21 cellular contexts compared by ENCODE assay signal in genomic region chr14:44438936-44439335, GRCh38.
"Had no signal": no experiment of that assay in that cellular context is flagged by ENCODE, and none has a peak within 500 bp of the region (broad histone marks: within the 10 kb centered on the region; RNA-seq: fewer than 3 reads in every experiment).

No MANE protein-coding gene starts in this region.

- H3K27ac ChIP-seq: dorsolateral prefrontal cortex, foreskin keratinocyte, left lung, prostate gland, right atrium auricular region, thoracic aorta, transverse colon, upper lobe of right lung, uterus had no signal

- H3K4me3 ChIP-seq: dorsolateral prefrontal cortex, left lung, prostate gland, right atrium auricular region, thoracic aorta, transverse colon, upper lobe of right lung, uterus had no signal

- FAIRE-seq: kidney had no signal

- H3K4me1 ChIP-seq: foreskin keratinocyte, left lung, prostate gland, right atrium auricular region, upper lobe of right lung, uterus had no signal

- H3K9me3 ChIP-seq: left lung, prostate gland, right atrium auricular region, thoracic aorta, transverse colon, upper lobe of right lung, uterus had no signal

- H3K36me3 ChIP-seq: left lung, prostate gland, right atrium auricular region, thoracic aorta, transverse colon, upper lobe of right lung, uterus had no signal

- ATAC-seq: foreskin keratinocyte; left lung; naive thymus-derived CD8-positive, alpha-beta T cell; sciatic nerve; stimulated activated naive B cell treated with anti-CD40 and anti-IgM and Interleukin-4, amounts not matched to agents 10 μg/mL and 1 μg/mL and 100 μg/mL, for 72 hours; upper lobe of right lung had no signal

- DNase-seq: cerebellar nuclear complex; dorsolateral prefrontal cortex; effector CD4-positive, alpha-beta T cell; foreskin keratinocyte; kidney; left lung; mesendoderm; midbrain; naive thymus-derived CD8-positive, alpha-beta T cell; nephron progenitor cell; nucleus accumbens; stimulated activated CD4-positive, alpha-beta T cell treated with anti-CD3 and anti-CD28 coated beads, Interleukin-15, amount 100 ng/mL, for 24 hours; stimulated activated CD4-positive, alpha-beta T cell treated with anti-CD3 and anti-CD28 coated beads, Interleukin-2, amount 100 ng/mL, for 48 hours; stimulated activated naive B cell treated with anti-CD40 and anti-IgM and Interleukin-4, amounts not matched to agents 10 μg/mL and 1 μg/mL and 100 μg/mL, for 72 hours; transverse colon; upper lobe of right lung; uterus had no signal

- H3K27me3 ChIP-seq: dorsolateral prefrontal cortex, foreskin keratinocyte, left lung, right atrium auricular region, transverse colon, upper lobe of right lung, uterus had no signal
